9 cellular contexts compared by ENCODE assay signal in the genomic region with DNA sequence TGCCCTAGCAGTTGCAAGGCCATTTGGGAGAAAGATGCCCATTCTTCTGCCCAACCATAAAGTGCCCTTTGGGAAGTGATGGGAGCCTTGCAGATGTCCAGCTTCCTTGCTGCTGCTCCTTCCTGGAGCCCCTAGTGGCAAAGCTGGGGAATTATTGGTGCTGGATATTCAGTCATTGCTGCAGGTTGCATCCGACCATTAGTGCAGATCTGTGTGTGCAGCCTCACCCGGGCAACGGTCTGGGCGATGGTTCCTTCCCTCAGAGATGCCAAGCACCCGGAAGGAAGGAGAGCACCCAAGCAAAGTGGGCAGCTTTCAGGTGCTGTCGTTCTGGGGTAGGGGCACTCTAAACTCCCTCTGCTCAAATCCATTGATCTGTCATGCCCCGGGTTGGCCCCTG.
A peak's percentile ranks its signal among the peaks of the same experiment; 100 is the strongest.
DNase-seq lines count a peak whose midpoint lies in the region; ATAC-seq, FAIRE-seq and TF ChIP-seq lines count a peak whose summit lies in the region.
"Had no signal": no experiment of that assay in that cellular context is flagged by ENCODE, and none has a peak within 500 bp of the region (broad histone marks: within the 10 kb centered on the region; RNA-seq: fewer than 3 reads in every experiment).

No MANE protein-coding gene starts in this region.

- no peak for TF ChIP-seq EP300 in K562 (IDR thresholded peaks at IDR 0.05; ENCODE audit: low read length)

- TF ChIP-seq RAD21 in K562 (CRISPR knock-in tag; conservative IDR thresholded peaks at IDR 0.05 in 1 of 2, IDR thresholded peaks at IDR 0.05 in 1 of 2), result peak in 1 of 2 experiments; percentile 47; a peak in 2 of 4 replicates

- no peaks in the 10 kb centered on the region for H3K9me3 ChIP-seq in K562 (replicated peaks; ENCODE audit: control insufficient read depth, insufficient read depth, low read depth, low read length)

- 2% methylated on average over 7 of the region's 7 CpGs for WGBS in K562 (ENCODE audit: insufficient coverage, low coverage, missing lambda C conversion rate)

- H3K9me1 ChIP-seq in K562 (ENCODE audit: control insufficient read depth, insufficient read depth, low read length), result peaks cover 5% of the 10 kb centered on the region

- H3K36me3 ChIP-seq in K562 (ENCODE audit: control insufficient read depth, insufficient read depth, low read length), result no peaks in the 10 kb centered on the region

- no peak overlapping the region for H3K9ac ChIP-seq in K562 (ENCODE audit: insufficient read depth in 1 of 2, low read depth in 2 of 2, low read length in 2 of 2)

- H2AFZ ChIP-seq in K562 (ENCODE audit: low read depth, low read length), result no peak overlapping the region

- intact Hi-C loops in K562 (cut with micrococcal nuclease), result no loop called here

- H4K20me1 ChIP-seq in K562 (replicated peaks; ENCODE audit: control insufficient read depth, insufficient read depth, low read length), result 0 out of 2 replicates have a peak, but pooled peaks cover 9% of the 10 kb centered on the region

- H3K27ac ChIP-seq in K562 (ENCODE audit: extremely low read depth, low read depth, low read length), result no peak overlapping the region

- peak; percentile 79 for ATAC-seq in K562

- no peaks in the 10 kb centered on the region for H3K4me1 ChIP-seq in K562 (replicated peaks in 1 of 2; ENCODE audit: control insufficient read depth in 2 of 2, insufficient read depth in 2 of 2, low read length in 2 of 2)

- POLR2A ChIA-PET in K562 (lab: Yijun Ruan, JAX), result interaction anchor here (0.6 to 2.5 kb wide), 4 partner anchors 10 to 239 kb away, joined by 3 to 10 read pairs (median 3); no protein-coding TSS in a partner anchor

- DNase-seq in NCI-H146 (lab: John Stamatoyannopoulos, UW), result peak; percentile 1
- no peak for DNase-seq in NCI-H146 treated with DMSO at 0.1 percent for 48 hours (lab: John Stamatoyannopoulos, UW; ENCODE audit: unreplicated experiment)
- DNase-seq in NB4 (ENCODE audit: low read depth), result peak; percentile 23
- DNase-seq in K562 (ENCODE audit: extremely low read depth in 1 of 4, low spot score in 3 of 4), result peak; percentile 36 to 61 (median 38)
- DNase-seq in kidney glomerular epithelial cell (lab: John Stamatoyannopoulos, UW), result peak; percentile 74
- DNase-seq in SKM-1 (lab: John Stamatoyannopoulos, UW; ENCODE audit: unreplicated experiment), result no peak
- DNase-seq in T-helper 2 cell, result no peak
- no peak for DNase-seq in GDM1 (lab: John Stamatoyannopoulos, UW)
- DNase-seq: CD4-positive, CD25-positive, alpha-beta regulatory T cell had no signal

- peaks cover 0 to 9% of the 10 kb centered on the region in 2 experiments; a peak in 2 of 5 replicates for H3K27me3 ChIP-seq in K562 (ENCODE audit: control insufficient read depth in 2 of 2, insufficient read depth in 2 of 2, low read length in 2 of 2)

- TF ChIP-seq CTCF in NB4 (IDR thresholded peaks at IDR 0.05; ENCODE audit: low read depth, low read length) (peak; percentile 70), K562 (IDR thresholded peaks at IDR 0.05 in 2 of 3, conservative IDR thresholded peaks at IDR 0.05 in 1 of 3; ENCODE audit: insufficient read depth in 2 of 3, low read depth in 1 of 3, low read length in 3 of 3) (peak; percentile 70 to 81 (median 77))

- BruUV-seq in K562 (replicated peaks; lab: Mats Ljungman, UMichigan), result no TSS peak

- in situ Hi-C loops in K562 (cut with MboI), result loop anchor here (10.0 kb wide), 1 partner anchor 469 kb away; a partner anchor contains a TSS

- no peak overlapping the region for H3K4me3 ChIP-seq in NB4 (ENCODE audit: low read depth, low read length)
- no peak overlapping the region for H3K4me3 ChIP-seq in K562

- no peaks in the 10 kb centered on the region for H3K79me2 ChIP-seq in K562 (ENCODE audit: control insufficient read depth, insufficient read depth, low read length)

- no peak for TF ChIP-seq POLR2A in NB4 (IDR thresholded peaks at IDR 0.05; ENCODE audit: extremely low read depth, insufficient read length)
- TF ChIP-seq POLR2A in K562 (conservative IDR thresholded peaks at IDR 0.05), result no peak

- H3K4me2 ChIP-seq in K562 (ENCODE audit: insufficient read depth, low read length), result no peak overlapping the region

- peak; percentile 87 for FAIRE-seq in K562 (lab: Jason Lieb, UNC)

- CTCF ChIA-PET in K562 (lab: Yijun Ruan, JAX; ENCODE audit: low intra/inter-chr PET ratio), result no interaction called here

TF ChIP-seq in K562, 482 proteins besides CTCF, POLR2A, EP300 and RAD21:
- 0 out of 2 replicates have a peak, but pooled peaks have one; percentile 13 for TF ChIP-seq SMC3 (conservative IDR thresholded peaks at IDR 0.05; ENCODE audit: insufficient read depth, low read depth, low read length)
- no peak for TF ChIP-seq LARP7 (IDR thresholded peaks at IDR 0.05)

Comparison
In these comparisons a context has a peak if more than half of its experiments do, and no peak if none do; other contexts are left out.
1. DNase-seq: peak in NCI-H146 (single experiment), NB4 (single experiment), K562 (4 of 4) and kidney glomerular epithelial cell (single experiment); none in NCI-H146 treated with DMSO at 0.1 percent for 48 hours (single experiment), SKM-1 (single experiment), T-helper 2 cell (0 of 5) and GDM1 (single experiment).